ENCODE assay signal across 8 cellular contexts in the genomic region with DNA sequence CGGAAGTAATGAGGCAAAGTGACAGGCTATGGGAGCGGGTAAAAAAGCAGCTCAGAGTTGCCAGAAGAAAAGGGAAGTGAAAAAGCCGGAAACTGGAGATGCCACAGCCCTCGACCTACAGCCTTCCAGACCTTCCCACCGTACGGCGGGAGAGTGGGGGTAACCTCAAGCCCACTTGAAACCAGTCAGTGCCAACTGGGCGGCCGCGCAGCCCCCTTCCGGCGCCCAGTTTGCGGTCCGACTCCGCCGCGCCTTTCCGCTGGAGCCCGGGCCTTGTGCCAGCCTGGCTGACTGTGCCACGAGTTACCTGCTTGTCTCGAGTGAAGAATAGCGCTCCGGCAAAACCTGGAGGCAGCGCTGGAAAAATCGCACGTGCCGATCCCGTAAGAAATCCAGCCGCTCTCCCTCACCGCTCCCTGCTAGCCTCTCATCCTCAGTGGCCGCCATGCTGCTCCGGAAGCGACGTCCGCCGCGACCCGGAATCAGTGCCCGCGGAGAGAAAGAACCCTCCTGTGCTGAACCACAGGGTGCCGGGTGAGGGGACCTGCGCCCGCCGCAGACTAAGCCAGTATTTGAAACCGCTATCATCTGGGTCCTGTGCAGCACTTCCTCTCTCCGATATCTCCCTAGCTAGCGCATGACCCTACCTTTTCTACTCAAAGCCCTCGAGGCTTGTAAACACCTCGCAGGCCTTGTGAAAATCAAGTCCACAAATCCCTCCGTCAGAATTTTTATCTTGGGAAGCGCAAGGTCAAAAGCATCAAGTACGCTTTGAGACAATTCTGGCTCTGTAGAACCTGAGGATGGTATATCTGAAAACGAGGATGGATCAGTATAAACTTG. TPM values are rescaled to one million over a fixed set of nuclear protein-coding genes. Genes with fewer than 3 reads are reported as not detected.
A peak's percentile ranks its signal among the peaks of the same experiment; 100 is the strongest.
DNase-seq lines count a peak whose midpoint lies in the region; ATAC-seq and TF ChIP-seq lines count a peak whose summit lies in the region.

A gene (minus strand): TSS at position 473 of the 843 bp plus-strand sequence. CDS start 26 bp downstream, at position 447.

- DNase-seq in NCI-H1092 treated with DMSO at 0.1 percent for 48 hours (lab: John Stamatoyannopoulos, UW) (peak; percentile 69), amniotic epithelial cell (ENCODE audit: low read depth) (peak; percentile 64), heart right ventricle (peak; percentile 74 to 80), posterior vena cava (ENCODE audit: low spot score) (peak; percentile 93), upper lobe of left lung (peak; percentile 75 to 95)

- H3K27me3 ChIP-seq in heart right ventricle, result no peaks in the 10 kb centered on the region
- H3K27me3 ChIP-seq in upper lobe of left lung, result no peaks in the 10 kb centered on the region

- H3K36me3 ChIP-seq in heart right ventricle (peaks cover 0 to 21% (median 0%) of the 10 kb centered on the region in 9 donors), upper lobe of left lung (peaks cover 0 to 4% (median 0%) of the 10 kb centered on the region in 4 donors)

- intact Hi-C loops in T-helper 1 cell treated with Interleukin-12 subunit alpha and Interleukin-12 subunit beta and Interleukin-4 antibody, amounts not matched to agents 30 ng/mL and 1 ng/mL, for 36 hours (cut with micrococcal nuclease), result loop anchor here (1.0 to 2.0 kb wide), 7 partner anchors 34 to 822 kb away; a partner anchor contains a TSS
- intact Hi-C loops in heart right ventricle (cut with DNase I), result no loop called here
- intact Hi-C loops in posterior vena cava (cut with DNase I), result no loop called here

- ATAC-seq in HG02588 (IDR thresholded peaks at IDR 0.05; ENCODE audit: unreplicated experiment) (peak; percentile 95), heart right ventricle (peak; percentile 95 to 99 (median 98)), upper lobe of left lung (ENCODE audit: low FRiP score in 2 of 2) (peak; percentile 94 to 98)

- H3K9me3 ChIP-seq in heart right ventricle (no peaks in the 10 kb centered on the region), upper lobe of left lung (no peaks in the 10 kb centered on the region)

- peak within 1 kb of the TSS; percentile 55 for H3K4me3 ChIP-seq in GM12875 (ENCODE audit: low read depth, low read length)
- H3K4me3 ChIP-seq in heart right ventricle, result peak within 1 kb of the TSS; percentile 67 to 98 (median 90)
- peak within 1 kb of the TSS; percentile 70 to 89 (median 75) for H3K4me3 ChIP-seq in upper lobe of left lung

- TF ChIP-seq CTCF in GM12875 (IDR thresholded peaks at IDR 0.05; ENCODE audit: borderline replicate concordance, insufficient read depth, low read depth, low read length), result no peak
- TF ChIP-seq CTCF in heart right ventricle (IDR thresholded peaks at IDR 0.05), result no peak
- no peak for TF ChIP-seq CTCF in upper lobe of left lung (IDR thresholded peaks at IDR 0.05)

- no peak for TF ChIP-seq EP300 in upper lobe of left lung (IDR thresholded peaks at IDR 0.05)

- H3K27ac ChIP-seq in heart right ventricle, result peak within 1 kb of the TSS; percentile 25 to 93 (median 83)
- peak within 1 kb of the TSS; percentile 84 to 87 (median 87) for H3K27ac ChIP-seq in upper lobe of left lung

- 2 to 3% methylated on average over 53 of the region's 53 CpGs for WGBS in heart right ventricle, 2 donors
- 6 to 9% methylated on average over 34 to 40 of the region's 53 CpGs for WGBS in upper lobe of left lung, 2 donors

- TF ChIP-seq POLR2A in upper lobe of left lung (IDR thresholded peaks at IDR 0.05), result peak in 2 of 4 donors; percentile 28 to 66

- H3K4me1 ChIP-seq in heart right ventricle, result peaks cover 0 to 45% (median 25%) of the 10 kb centered on the region in 9 donors
- H3K4me1 ChIP-seq in upper lobe of left lung, result peaks cover 12 to 33% (median 19%) of the 10 kb centered on the region in 4 donors

RNA-seq across cellular contexts. Expression of the gene that starts here (rescaled TPM):
- total RNA-seq in T-helper 1 cell treated with Interleukin-12 subunit alpha and Interleukin-12 subunit beta and Interleukin-4 antibody, amounts not matched to agents 30 ng/mL and 1 ng/mL, for 36 hours, result 44.8 and 45.4 TPM in 2 replicates
- total RNA-seq in heart right ventricle, result 10 to 100 TPM; 21.1 to 31.7 (median 28.7) TPM
- 1 to 10 TPM; 2.0 to 2.8 TPM for polyA plus RNA-seq in heart right ventricle
- total RNA-seq in posterior vena cava, result 10 to 100 TPM; 32.4 to 41.1 TPM
- 10 to 100 TPM in 5 of 6 donors, 1 to 10 TPM in 1; 3.9 to 48.2 (median 22.5) TPM for total RNA-seq in upper lobe of left lung

Comparison
In these comparisons a context has a peak if more than half of its experiments do, and no peak if none do; other contexts are left out.
1. Peak in every context shown above with its lines: DNase-seq, ATAC-seq, H3K4me3 ChIP-seq and H3K27ac ChIP-seq.